ENCODE assay signal across 1 cellular context in genomic region chr10:72692057-72692891, GRCh38.
TF ChIP-seq lines count a peak whose summit lies in the region.

Gene MCU (plus strand): TSS chr10:72692143. CDS start chr10:72692152, 9 bp downstream.

TF ChIP-seq in HepG2, 621 proteins besides CTCF, POLR2A, EP300 and RAD21 (continued from another document and continues in another):
- TF ChIP-seq ELK4 (CRISPR knock-in tag; IDR thresholded peaks at IDR 0.05; ENCODE audit: borderline replicate concordance) (no peak), TGIF2 (CRISPR knock-in tag; IDR thresholded peaks at IDR 0.05) (no peak), HDAC1 (CRISPR knock-in tag; IDR thresholded peaks at IDR 0.05) (0 out of 2 replicates have a peak, but pooled peaks have one; percentile 17), ZNF331 (CRISPR knock-in tag; IDR thresholded peaks at IDR 0.05) (no peak), ZNF747 (CRISPR knock-in tag; IDR thresholded peaks at IDR 0.05; ENCODE audit: borderline replicate concordance) (no peak), TOPORS (CRISPR knock-in tag; IDR thresholded peaks at IDR 0.05) (peak; percentile 70; the same call in 1 of the 2 replicates), NFRKB (IDR thresholded peaks at IDR 0.05) (no peak), BCL6 (CRISPR knock-in tag; IDR thresholded peaks at IDR 0.05) (0 out of 2 replicates have a peak, but pooled peaks have one; percentile 29), RELA (CRISPR knock-in tag; IDR thresholded peaks at IDR 0.05) (no peak), GLI4 (CRISPR knock-in tag; IDR thresholded peaks at IDR 0.05; ENCODE audit: borderline replicate concordance) (no peak), ZNF772 (CRISPR knock-in tag; IDR thresholded peaks at IDR 0.05) (peak; percentile 36; the same call in 1 of the 2 replicates), NCOA2 (CRISPR knock-in tag; IDR thresholded peaks at IDR 0.05) (peak; percentile 46; the same call in 1 of the 2 replicates), IRF9 (CRISPR knock-in tag; IDR thresholded peaks at IDR 0.05; ENCODE audit: borderline replicate concordance) (no peak), ZFX (CRISPR knock-in tag; IDR thresholded peaks at IDR 0.05; ENCODE audit: low read depth) (peak; percentile 52), KDM3A (CRISPR knock-in tag; IDR thresholded peaks at IDR 0.05; ENCODE audit: low read depth) (no peak), MNT (IDR thresholded peaks at IDR 0.05) (no peak), MAFF (IDR thresholded peaks at IDR 0.05; ENCODE audit: low read depth, low read length) (no peak), CC2D1A (CRISPR knock-in tag; IDR thresholded peaks at IDR 0.05) (no peak), ARID5B (CRISPR knock-in tag; IDR thresholded peaks at IDR 0.05) (no peak), POLR2G (IDR thresholded peaks at IDR 0.05; ENCODE audit: low read depth, low read length) (peak; percentile 84), HOXD1 (CRISPR knock-in tag; IDR thresholded peaks at IDR 0.05) (no peak), ZBED4 (CRISPR knock-in tag; IDR thresholded peaks at IDR 0.05; ENCODE audit: borderline replicate concordance) (0 out of 2 replicates have a peak, but pooled peaks have one; percentile 37), CREB1 (IDR thresholded peaks at IDR 0.05) (0 out of 2 replicates have a peak, but pooled peaks have one; percentile 36), CREB1 (CRISPR knock-in tag; IDR thresholded peaks at IDR 0.05) (no peak), ZNF326 (CRISPR knock-in tag; IDR thresholded peaks at IDR 0.05; ENCODE audit: borderline replicate concordance) (no peak), SIX1 (CRISPR knock-in tag; IDR thresholded peaks at IDR 0.05; ENCODE audit: borderline replicate concordance) (0 out of 2 replicates have a peak, but pooled peaks have one; percentile 12), ZFY (CRISPR knock-in tag; IDR thresholded peaks at IDR 0.05) (peak; percentile 50), RCOR2 (CRISPR knock-in tag; IDR thresholded peaks at IDR 0.05) (no peak), NPAS2 (CRISPR knock-in tag; IDR thresholded peaks at IDR 0.05; ENCODE audit: borderline replicate concordance) (no peak), NR2F2 (IDR thresholded peaks at IDR 0.05; ENCODE audit: borderline replicate concordance, low read depth) (no peak), ZBTB34 (CRISPR knock-in tag; IDR thresholded peaks at IDR 0.05) (no peak), ZNF274 (CRISPR knock-in tag; IDR thresholded peaks at IDR 0.05) (no peak; the same call in 1 of the 2 replicates), ZNF432 (CRISPR knock-in tag; IDR thresholded peaks at IDR 0.05; ENCODE audit: borderline replicate concordance) (no peak), ZFP82 (CRISPR knock-in tag; IDR thresholded peaks at IDR 0.05; ENCODE audit: borderline replicate concordance) (0 out of 2 replicates have a peak, but pooled peaks have one; percentile 67), SOX13 (IDR thresholded peaks at IDR 0.05) (no peak), SOX13 (CRISPR knock-in tag; conservative IDR thresholded peaks at IDR 0.05 in 1 of 2, IDR thresholded peaks at IDR 0.05 in 1 of 2) (peak in 1 of 2 experiments; percentile 5; a peak in 1 of 4 replicates), GTF3A (CRISPR knock-in tag; conservative IDR thresholded peaks at IDR 0.05) (no peak), TSC22D2 (CRISPR knock-in tag; IDR thresholded peaks at IDR 0.05; ENCODE audit: borderline replicate concordance) (peak; percentile 70; the same call in 1 of the 2 replicates), ERF (CRISPR knock-in tag; IDR thresholded peaks at IDR 0.05) (0 out of 2 replicates have a peak, but pooled peaks have one; percentile 79), HNRNPL (IDR thresholded peaks at IDR 0.05; ENCODE audit: low read depth, low read length) (peak; percentile 98), ZNF33B (CRISPR knock-in tag; IDR thresholded peaks at IDR 0.05) (peak; percentile 47; the same call in 1 of the 2 replicates), PLSCR1 (CRISPR knock-in tag; IDR thresholded peaks at IDR 0.05; ENCODE audit: borderline replicate concordance) (no peak), SALL2 (CRISPR knock-in tag; IDR thresholded peaks at IDR 0.05) (0 out of 2 replicates have a peak, but pooled peaks have one; percentile 31), ZNF224 (CRISPR knock-in tag; IDR thresholded peaks at IDR 0.05) (no peak), ZBTB25 (CRISPR knock-in tag; IDR thresholded peaks at IDR 0.05) (no peak), MEIS1 (CRISPR knock-in tag; IDR thresholded peaks at IDR 0.05; ENCODE audit: borderline replicate concordance) (no peak), TAF1 (CRISPR knock-in tag; IDR thresholded peaks at IDR 0.05) (peak; percentile 100), THAP8 (CRISPR knock-in tag; IDR thresholded peaks at IDR 0.05; ENCODE audit: borderline replicate concordance) (no peak), SMAD3 (CRISPR knock-in tag; IDR thresholded peaks at IDR 0.05) (0 out of 2 replicates have a peak, but pooled peaks have one; percentile 26), HOXA5 (CRISPR knock-in tag; IDR thresholded peaks at IDR 0.05) (peak; percentile 36; the same call in 1 of the 2 replicates), TBX3 (IDR thresholded peaks at IDR 0.05; ENCODE audit: borderline replicate concordance) (no peak), SKI (IDR thresholded peaks at IDR 0.05; ENCODE audit: partially characterized antibody) (peak; percentile 28), CHD4 (IDR thresholded peaks at IDR 0.05; ENCODE audit: borderline replicate concordance, low read length) (no peak), TCF12 (IDR thresholded peaks at IDR 0.05) (no peak), TCF12 (CRISPR knock-in tag; IDR thresholded peaks at IDR 0.05) (no peak), FOXC1 (CRISPR knock-in tag; IDR thresholded peaks at IDR 0.05; ENCODE audit: borderline replicate concordance) (peak; percentile 36; the same call in 1 of the 2 replicates), ZNF782 (CRISPR knock-in tag; IDR thresholded peaks at IDR 0.05; ENCODE audit: borderline replicate concordance) (no peak), ZFP37 (CRISPR knock-in tag; IDR thresholded peaks at IDR 0.05; ENCODE audit: borderline replicate concordance) (no peak)
